22 cellular contexts compared by ENCODE assay signal in the genomic region with DNA sequence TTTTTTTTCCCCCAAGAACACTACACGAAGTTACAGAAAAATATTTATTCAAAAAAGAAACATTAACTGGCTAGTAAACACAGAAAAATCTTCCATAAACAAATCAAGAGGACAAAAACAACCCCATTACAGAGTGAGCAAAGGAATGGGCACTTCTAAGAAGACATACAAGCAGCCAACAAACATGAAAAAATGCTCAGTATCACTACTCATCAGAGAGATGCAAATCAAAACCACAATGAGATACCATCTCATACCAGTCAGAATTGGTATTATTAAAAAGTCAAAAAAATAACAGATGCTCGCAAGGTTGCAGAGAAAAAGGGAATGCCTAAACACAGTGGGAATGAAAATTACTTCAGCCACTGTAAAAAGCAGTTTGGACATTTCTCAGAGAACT.
DNase-seq lines count a peak whose midpoint lies in the region; ATAC-seq and TF ChIP-seq lines count a peak whose summit lies in the region.
"Had no signal": no experiment of that assay in that cellular context is flagged by ENCODE, and none has a peak within 500 bp of the region (broad histone marks: within the 10 kb centered on the region; RNA-seq: fewer than 3 reads in every experiment).

No MANE protein-coding gene starts in this region.

- H3K4me3 Mint-ChIP-seq in HFFc6 = no peak overlapping the region
- H3K4me3 Mint-ChIP-seq: activated naive CD4-positive, alpha-beta T cell treated with anti-CD3 and anti-CD28 coated beads, Interleukin-2, amount 50 U/mL, for 24 hours; brain; CD8-positive, alpha-beta memory T cell; neural progenitor cell had no signal

- H3K79me1 ChIP-seq in mesenchymal stem cell (replicated peaks; ENCODE audit: low read length, poor library complexity, severe bottlenecking) = peaks cover 7% of the 10 kb centered on the region

- no peak overlapping the region for H2BK120ac ChIP-seq in mesenchymal stem cell (ENCODE audit: low read depth, low read length)

- no peak overlapping the region for H2BK12ac ChIP-seq in mesenchymal stem cell (ENCODE audit: low read length in 2 of 2)

- 75% methylated on average over 2 of the region's 2 CpGs for WGBS in mesenchymal stem cell

- in situ Hi-C loops in gastrocnemius medialis (cut with MboI; ENCODE audit: low sequenced_read_pairs in 4 of 4) = no loop called here
- in situ Hi-C loops in GM13977 (cut with MboI; ENCODE audit: low pct_unique_long_range_greater_than_20kb, low sequenced_read_pairs, unreplicated experiment) = no loop called here

- TF ChIP-seq CTCF in GM12865 (IDR thresholded peaks at IDR 0.05; ENCODE audit: insufficient read depth, low read depth, low read length, missing control alignments) (no peak), HFFc6 (IDR thresholded peaks at IDR 0.05) (no peak), gastrocnemius medialis (IDR thresholded peaks at IDR 0.05 in 4 of 5, conservative IDR thresholded peaks at IDR 0.05 in 1 of 5) (no peak), GM13977 (IDR thresholded peaks at IDR 0.05; ENCODE audit: extremely low read depth, insufficient read depth, missing control alignments) (no peak)

- H3K27me3 ChIP-seq in adipocyte (replicated peaks; ENCODE audit: control insufficient read depth, insufficient read depth, low read length) = no peaks in the 10 kb centered on the region
- no peaks in the 10 kb centered on the region for H3K27me3 ChIP-seq in mesenchymal stem cell (ENCODE audit: control insufficient read depth in 1 of 2, insufficient read depth in 1 of 2, low read length in 2 of 2)
- H3K27me3 ChIP-seq in gastrocnemius medialis = no peaks in the 10 kb centered on the region
- H3K27me3 ChIP-seq: colonic mucosa, neural progenitor cell, thyroid gland had no signal

- peaks cover 3% of the 10 kb centered on the region for H3K36me3 ChIP-seq in adipocyte (ENCODE audit: control insufficient read depth, insufficient read depth, low read length, severe bottlenecking)
- no peaks in the 10 kb centered on the region for H3K36me3 ChIP-seq in mesenchymal stem cell (ENCODE audit: control insufficient read depth in 1 of 2, insufficient read depth in 2 of 2, low read depth in 1 of 2, low read length in 2 of 2)
- no peaks in the 10 kb centered on the region for H3K36me3 ChIP-seq in gastrocnemius medialis
- H3K36me3 ChIP-seq: colonic mucosa, neural progenitor cell, thyroid gland had no signal

- peaks cover 2% of the 10 kb centered on the region; the same call in 1 of the 2 replicates for H3K27me3 Mint-ChIP-seq in HFFc6 (ENCODE audit: insufficient read depth)
- H3K27me3 Mint-ChIP-seq: brain had no signal

- H3K9ac ChIP-seq in adipocyte (ENCODE audit: low read length) (no peak overlapping the region), mesenchymal stem cell (ENCODE audit: low read length) (no peak overlapping the region)
- H3K9ac ChIP-seq: neural progenitor cell had no signal

- no peak overlapping the region for H4K91ac ChIP-seq in mesenchymal stem cell (ENCODE audit: low read length)

- H3K4me1 Mint-ChIP-seq in HFFc6 (ENCODE audit: low read depth) = peaks cover 38% of the 10 kb centered on the region
- H3K4me1 Mint-ChIP-seq: activated naive CD4-positive, alpha-beta T cell treated with anti-CD3 and anti-CD28 coated beads, Interleukin-2, amount 50 U/mL, for 24 hours; brain; CD8-positive, alpha-beta memory T cell; neural progenitor cell had no signal

- no peak overlapping the region for H3K23ac ChIP-seq in mesenchymal stem cell (ENCODE audit: low read length in 2 of 2)

- intact Hi-C loops in gastrocnemius medialis (cut with DNase I; ENCODE audit: low total_unique reads) = no loop called here

- no peak overlapping the region for H2AK5ac ChIP-seq in mesenchymal stem cell (ENCODE audit: low read length, severe bottlenecking)

- peaks cover 15% of the 10 kb centered on the region for H3K4me1 ChIP-seq in adipocyte (ENCODE audit: control insufficient read depth, insufficient read depth, low read length)
- H3K4me1 ChIP-seq in mesenchymal stem cell (ENCODE audit: control insufficient read depth, insufficient read depth, low read depth, low read length) = no peaks in the 10 kb centered on the region
- no peaks in the 10 kb centered on the region for H3K4me1 ChIP-seq in gastrocnemius medialis
- H3K4me1 ChIP-seq: colonic mucosa, neural progenitor cell had no signal

- H3K18ac ChIP-seq in mesenchymal stem cell (ENCODE audit: low read depth in 1 of 2, low read length in 2 of 2) = no peak overlapping the region

- no peak overlapping the region for H3K4me3 ChIP-seq in GM12865 (ENCODE audit: low read depth, low read length)
- H3K4me3 ChIP-seq in adipocyte (ENCODE audit: low read length) = no peak overlapping the region
- H3K4me3 ChIP-seq in mesenchymal stem cell (ENCODE audit: insufficient read depth in 1 of 2, low read depth in 1 of 2, low read length in 2 of 2) = no peak overlapping the region
- H3K4me3 ChIP-seq in gastrocnemius medialis = no peak overlapping the region
- H3K4me3 ChIP-seq: colonic mucosa, neural progenitor cell, thyroid gland had no signal

- no peak overlapping the region for H4K8ac ChIP-seq in mesenchymal stem cell (ENCODE audit: low read length)

- ATAC-seq in gastrocnemius medialis (no peak), HG03175 (IDR thresholded peaks at IDR 0.05; ENCODE audit: unreplicated experiment) (no peak)
- ATAC-seq: left ventricle myocardium superior had no signal

- TF ChIP-seq POLR2A in gastrocnemius medialis (IDR thresholded peaks at IDR 0.05) = no peak

- DNase-seq in GM12865 (ENCODE audit: low read depth) (peak; percentile 6), HFFc6 (peak; percentile 66), adipocyte (ENCODE audit: low read depth) (peak; percentile 16), mesenchymal stem cell (peak; percentile 13), gastrocnemius medialis (no peak), GM13977 (ENCODE audit: low spot score) (no peak)
- DNase-seq: activated CD4-positive, alpha-beta T cell treated with anti-CD3 and anti-CD28 coated beads for 1 hour; CD8-positive, alpha-beta memory T cell; colonic mucosa; GOT3; left ventricle myocardium superior; NCI-H1105; NCI-H2081; NCI-H446 treated with DMSO at 0.1 percent for 48 hours; stimulated activated CD4-positive, alpha-beta T cell treated with anti-CD3 and anti-CD28 coated beads, Interleukin-2, amount 100 ng/mL, for 24 hours; stimulated activated naive CD4-positive, alpha-beta T cell; thyroid gland had no signal

- H2BK15ac ChIP-seq in mesenchymal stem cell (ENCODE audit: low read depth, poor library complexity, severe bottlenecking) = no peak overlapping the region

- no peak overlapping the region for H3K14ac ChIP-seq in mesenchymal stem cell (ENCODE audit: low read length in 2 of 2)

- H2BK5ac ChIP-seq in mesenchymal stem cell (ENCODE audit: low read depth, low read length, poor library complexity, severe bottlenecking) = no peak overlapping the region

- H3K9me3 ChIP-seq in adipocyte (ENCODE audit: control insufficient read depth, low read length) = no peaks in the 10 kb centered on the region
- no peaks in the 10 kb centered on the region for H3K9me3 ChIP-seq in mesenchymal stem cell (ENCODE audit: control insufficient read depth, low read length)
- no peaks in the 10 kb centered on the region for H3K9me3 ChIP-seq in gastrocnemius medialis
- H3K9me3 ChIP-seq: colonic mucosa, thyroid gland had no signal

- H3K27ac Mint-ChIP-seq in HFFc6 = peak overlapping the region; percentile 3; the same call in 1 of the 2 replicates
- H3K27ac Mint-ChIP-seq: activated naive CD4-positive, alpha-beta T cell treated with anti-CD3 and anti-CD28 coated beads, Interleukin-2, amount 50 U/mL, for 24 hours; brain; CD8-positive, alpha-beta memory T cell; neural progenitor cell had no signal

- no peaks in the 10 kb centered on the region for H3K9me3 Mint-ChIP-seq in HFFc6
- H3K9me3 Mint-ChIP-seq: neural progenitor cell had no signal

- H3K4me2 ChIP-seq in mesenchymal stem cell (ENCODE audit: low read length, poor library complexity, severe bottlenecking) = no peak overlapping the region
- H3K4me2 ChIP-seq: neural progenitor cell had no signal

- peaks cover 32% of the 10 kb centered on the region for H3K36me3 Mint-ChIP-seq in HFFc6 (ENCODE audit: low read depth)
- H3K36me3 Mint-ChIP-seq: activated naive CD4-positive, alpha-beta T cell treated with anti-CD3 and anti-CD28 coated beads, Interleukin-2, amount 50 U/mL, for 24 hours; CD8-positive, alpha-beta memory T cell had no signal

- H2AFZ ChIP-seq in mesenchymal stem cell (ENCODE audit: low read depth, low read length) = no peak overlapping the region
- H2AFZ ChIP-seq: neural progenitor cell had no signal

- no peak overlapping the region for H3K27ac ChIP-seq in mesenchymal stem cell (ENCODE audit: low read length, poor library complexity, severe bottlenecking)
- no peak overlapping the region for H3K27ac ChIP-seq in gastrocnemius medialis
- H3K27ac ChIP-seq: colonic mucosa, neural progenitor cell, RWPE1, thyroid gland had no signal

- H3K4ac ChIP-seq in mesenchymal stem cell (ENCODE audit: low read depth in 1 of 2, low read length in 2 of 2) = no peak overlapping the region

Comparison
In these comparisons a context has a peak if more than half of its experiments do, and no peak if none do; other contexts are left out.
1. DNase-seq: peak in GM12865 (single experiment), HFFc6 (single experiment), adipocyte (single experiment) and mesenchymal stem cell (single experiment); none in gastrocnemius medialis (0 of 2) and GM13977 (single experiment).